Comparison of ENCODE assay signal across 15 cellular contexts in genomic region chr17:75850928-75851692, GRCh38. TPM values are rescaled to one million over a fixed set of nuclear protein-coding genes. Genes with fewer than 3 reads are reported as not detected.
DNase-seq lines count a peak whose midpoint lies in the region; ATAC-seq and TF ChIP-seq lines count a peak whose summit lies in the region.
"Had no signal": no experiment of that assay in that cellular context is flagged by ENCODE, and none has a peak within 500 bp of the region (broad histone marks: within the 10 kb centered on the region; RNA-seq: fewer than 3 reads in every experiment).

No MANE protein-coding gene starts in this region.

- no peaks in the 10 kb centered on the region for H3K27me3 ChIP-seq in right lobe of liver
- H3K27me3 ChIP-seq in skeletal muscle tissue (ENCODE audit: control insufficient read depth in 3 of 3, insufficient read depth in 3 of 3, low read length in 3 of 3): no peaks in the 10 kb centered on the region

- H3K27ac ChIP-seq in RWPE1 (peak overlapping the region; percentile 92), right lobe of liver (peak overlapping the region; percentile 61 to 89 (median 85)), skeletal muscle tissue (ENCODE audit: low read depth, low read length) (peak overlapping the region; percentile 71)

- POLR2A ChIA-PET in RWPE1 (lab: Yijun Ruan, JAX; ENCODE audit: low non-redundant PET): no interaction called here

- H3K9ac ChIP-seq in skeletal muscle tissue (ENCODE audit: low read depth in 1 of 3, low read length in 3 of 3): peak overlapping the region in 2 of 3 donors; percentile 2 to 71

- ATAC-seq in right lobe of liver (peak; percentile 7 to 40 (median 30)), HG03039 (IDR thresholded peaks at IDR 0.05; ENCODE audit: unreplicated experiment) (no peak), HG02571 (IDR thresholded peaks at IDR 0.05; ENCODE audit: unreplicated experiment) (no peak), HG03520 (IDR thresholded peaks at IDR 0.05; ENCODE audit: unreplicated experiment) (no peak)
- ATAC-seq: activated T-helper 17 cell treated with anti-CD3 and anti-CD28 coated beads, Interleukin-2, amount 50 U/mL, for 72 hours; K562 had no signal

- intact Hi-C loops in right lobe of liver (cut with DNase I): no loop called here

- H3K9me3 ChIP-seq in right lobe of liver: no peaks in the 10 kb centered on the region
- H3K9me3 ChIP-seq in skeletal muscle tissue (ENCODE audit: control insufficient read depth in 3 of 3, low read length in 3 of 3): no peaks in the 10 kb centered on the region

- 52% methylated on average over 8 of the region's 12 CpGs for WGBS in right lobe of liver (ENCODE audit: insufficient coverage, low coverage, low lambda C conversion rate, missing lambda C conversion rate)

- DNase-seq in RWPE1 (ENCODE audit: low spot score) (no peak), cerebellar cortex (ENCODE audit: low spot score) (peak; percentile 37), right lobe of liver (peak; percentile 68 to 88 (median 87)), KG1 (lab: John Stamatoyannopoulos, UW) (no peak)
- DNase-seq: activated CD4-positive, alpha-beta memory T cell treated with anti-CD3 and anti-CD28 coated beads, Interleukin-2, amount 10 ng/mL, durations not matched to agents 7 days and 5 days; DMS79 treated with DMSO at 0.1 percent for 48 hours; H7; NCI-H1417; stimulated activated CD4-positive, alpha-beta T cell treated with anti-CD3 and anti-CD28 coated beads, Interleukin-12 subunit alpha, Interleukin-12 subunit beta, amount 100 ng/mL, for 4 hours had no signal

- no peak for TF ChIP-seq POLR2A in right lobe of liver (IDR thresholded peaks at IDR 0.05)

- H3K4me1 ChIP-seq in right lobe of liver: peaks cover 0 to 73% (median 19%) of the 10 kb centered on the region in 4 donors
- H3K4me1 ChIP-seq in skeletal muscle tissue (ENCODE audit: control insufficient read depth in 3 of 3, insufficient read depth in 3 of 3, low read length in 3 of 3): peaks cover 48 to 79% (median 65%) of the 10 kb centered on the region in 3 donors

- TF ChIP-seq CTCF in RWPE1 (conservative IDR thresholded peaks at IDR 0.05; ENCODE audit: low read depth) (no peak), right lobe of liver (IDR thresholded peaks at IDR 0.05) (no peak)

- H3K4me3 ChIP-seq in right lobe of liver: no peak overlapping the region
- H3K4me3 ChIP-seq in skeletal muscle tissue (ENCODE audit: low read length in 3 of 3): peak overlapping the region in 1 of 3 donors; percentile 29
- H3K4me3 ChIP-seq: K562 had no signal

- CTCF ChIA-PET in RWPE1 (lab: Yijun Ruan, JAX): no interaction called here

- H3K36me3 ChIP-seq in right lobe of liver: peaks cover 10 to 55% (median 30%) of the 10 kb centered on the region in 4 donors
- peaks cover 50 to 51% (median 51%) of the 10 kb centered on the region in 3 donors for H3K36me3 ChIP-seq in skeletal muscle tissue (ENCODE audit: control insufficient read depth in 3 of 3, insufficient read depth in 3 of 3, low read length in 3 of 3)

RNA-seq across cellular contexts. Expression of gene WBP2, which starts 4.0 kb away (rescaled TPM):
- 10 to 100 TPM; 57.5 to 99.2 (median 68.7) TPM for total RNA-seq in right lobe of liver
- 17.7 TPM for total RNA-seq in skeletal muscle tissue

RNA-seq across cellular contexts. Expression of gene UNC13D, which starts 6.9 kb away (rescaled TPM):
- total RNA-seq in right lobe of liver: 10 to 100 TPM in 3 of 6 experiments, 1 to 10 TPM in 3; 3.4 to 12.5 (median 10.7) TPM
- 1.6 TPM for total RNA-seq in skeletal muscle tissue

RNA-seq across cellular contexts. Expression of gene TRIM47, which starts 27.3 kb away (rescaled TPM):
- total RNA-seq in right lobe of liver: 10 to 100 TPM in 5 of 6 experiments, 1 to 10 TPM in 1; 9.1 to 27.0 (median 21.5) TPM
- 23.5 TPM for total RNA-seq in skeletal muscle tissue

RNA-seq across cellular contexts. Expression of gene TRIM65, which starts 45.6 kb away (rescaled TPM):
- total RNA-seq in right lobe of liver (1 to 10 TPM; 5.9 to 8.1 (median 7.6) TPM), skeletal muscle tissue (20.4 TPM)

RNA-seq across cellular contexts. Expression of gene MRPL38, which starts 53.6 kb away (rescaled TPM):
- total RNA-seq in right lobe of liver (10 to 100 TPM; 46.1 to 79.8 (median 57.3) TPM), skeletal muscle tissue (32.9 TPM)

Comparison
In these comparisons a context has a peak if more than half of its experiments do, and no peak if none do; other contexts are left out.
1. DNase-seq: peak in cerebellar cortex (single experiment) and right lobe of liver (3 of 3); none in RWPE1 (single experiment) and KG1 (single experiment).
2. ATAC-seq: peak in right lobe of liver (4 of 4); none in HG03039 (single experiment), HG02571 (single experiment) and HG03520 (single experiment).
3. Peak in every context shown above with its lines, with median percentiles within 50 percentile points of each other: H3K27ac ChIP-seq.